ENCODE assay signal across 1 cellular context in genomic region chr12:59627582-59627981, GRCh38.
TF ChIP-seq lines count a peak whose summit lies in the region.

No MANE protein-coding gene starts in this region.

TF ChIP-seq in WTC11, 78 proteins besides CTCF, POLR2A, EP300 and RAD21 (continued from another document):
- TF ChIP-seq ATF2 (CRISPR knock-in tag; IDR thresholded peaks at IDR 0.05; ENCODE audit: borderline replicate concordance, low read depth) (no peak), USF2 (CRISPR knock-in tag; IDR thresholded peaks at IDR 0.05) (no peak), ATF3 (CRISPR knock-in tag; conservative IDR thresholded peaks at IDR 0.05) (no peak), ZNF263 (CRISPR knock-in tag; IDR thresholded peaks at IDR 0.05; ENCODE audit: low read depth) (no peak), ZNF416 (CRISPR knock-in tag; IDR thresholded peaks at IDR 0.05) (no peak), MAX (CRISPR knock-in tag; IDR thresholded peaks at IDR 0.05) (no peak)
- TF ChIP-seq, protein P1, sequence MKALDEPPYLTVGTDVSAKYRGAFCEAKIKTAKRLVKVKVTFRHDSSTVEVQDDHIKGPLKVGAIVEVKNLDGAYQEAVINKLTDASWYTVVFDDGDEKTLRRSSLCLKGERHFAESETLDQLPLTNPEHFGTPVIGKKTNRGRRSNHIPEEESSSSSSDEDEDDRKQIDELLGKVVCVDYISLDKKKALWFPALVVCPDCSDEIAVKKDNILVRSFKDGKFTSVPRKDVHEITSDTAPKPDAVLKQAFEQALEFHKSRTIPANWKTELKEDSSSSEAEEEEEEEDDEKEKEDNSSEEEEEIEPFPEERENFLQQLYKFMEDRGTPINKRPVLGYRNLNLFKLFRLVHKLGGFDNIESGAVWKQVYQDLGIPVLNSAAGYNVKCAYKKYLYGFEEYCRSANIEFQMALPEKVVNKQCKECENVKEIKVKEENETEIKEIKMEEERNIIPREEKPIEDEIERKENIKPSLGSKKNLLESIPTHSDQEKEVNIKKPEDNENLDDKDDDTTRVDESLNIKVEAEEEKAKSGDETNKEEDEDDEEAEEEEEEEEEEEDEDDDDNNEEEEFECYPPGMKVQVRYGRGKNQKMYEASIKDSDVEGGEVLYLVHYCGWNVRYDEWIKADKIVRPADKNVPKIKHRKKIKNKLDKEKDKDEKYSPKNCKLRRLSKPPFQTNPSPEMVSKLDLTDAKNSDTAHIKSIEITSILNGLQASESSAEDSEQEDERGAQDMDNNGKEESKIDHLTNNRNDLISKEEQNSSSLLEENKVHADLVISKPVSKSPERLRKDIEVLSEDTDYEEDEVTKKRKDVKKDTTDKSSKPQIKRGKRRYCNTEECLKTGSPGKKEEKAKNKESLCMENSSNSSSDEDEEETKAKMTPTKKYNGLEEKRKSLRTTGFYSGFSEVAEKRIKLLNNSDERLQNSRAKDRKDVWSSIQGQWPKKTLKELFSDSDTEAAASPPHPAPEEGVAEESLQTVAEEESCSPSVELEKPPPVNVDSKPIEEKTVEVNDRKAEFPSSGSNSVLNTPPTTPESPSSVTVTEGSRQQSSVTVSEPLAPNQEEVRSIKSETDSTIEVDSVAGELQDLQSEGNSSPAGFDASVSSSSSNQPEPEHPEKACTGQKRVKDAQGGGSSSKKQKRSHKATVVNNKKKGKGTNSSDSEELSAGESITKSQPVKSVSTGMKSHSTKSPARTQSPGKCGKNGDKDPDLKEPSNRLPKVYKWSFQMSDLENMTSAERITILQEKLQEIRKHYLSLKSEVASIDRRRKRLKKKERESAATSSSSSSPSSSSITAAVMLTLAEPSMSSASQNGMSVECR (CRISPR knock-in tag; IDR thresholded peaks at IDR 0.05; ENCODE audit: borderline replicate concordance): no peak
- TF ChIP-seq, protein P2, sequence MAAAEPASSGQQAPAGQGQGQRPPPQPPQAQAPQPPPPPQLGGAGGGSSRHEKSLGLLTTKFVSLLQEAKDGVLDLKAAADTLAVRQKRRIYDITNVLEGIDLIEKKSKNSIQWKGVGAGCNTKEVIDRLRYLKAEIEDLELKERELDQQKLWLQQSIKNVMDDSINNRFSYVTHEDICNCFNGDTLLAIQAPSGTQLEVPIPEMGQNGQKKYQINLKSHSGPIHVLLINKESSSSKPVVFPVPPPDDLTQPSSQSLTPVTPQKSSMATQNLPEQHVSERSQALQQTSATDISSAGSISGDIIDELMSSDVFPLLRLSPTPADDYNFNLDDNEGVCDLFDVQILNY (CRISPR knock-in tag; IDR thresholded peaks at IDR 0.05): no peak
